In genomic region chr17:6306820-6307219, GRCh38 we compare ENCODE assay signal across 15 cellular contexts.
DNase-seq lines count a peak whose midpoint lies in the region; ATAC-seq and TF ChIP-seq lines count a peak whose summit lies in the region.
"Had no signal": no experiment of that assay in that cellular context is flagged by ENCODE, and none has a peak within 500 bp of the region (broad histone marks: within the 10 kb centered on the region; RNA-seq: fewer than 3 reads in every experiment).

No MANE protein-coding gene starts in this region.

- H3K9me3 ChIP-seq in HEK293 (ENCODE audit: control insufficient read depth, insufficient read depth, low read depth, low read length) (no peaks in the 10 kb centered on the region), body of pancreas (no peaks in the 10 kb centered on the region)
- H3K9me3 ChIP-seq: A549, BE2C, Caco-2 had no signal

- no peak overlapping the region for H3K4me3 ChIP-seq in HEK293 (ENCODE audit: low read depth, low read length)
- no peak overlapping the region for H3K4me3 ChIP-seq in body of pancreas
- H3K4me3 ChIP-seq: A549, GM23248 had no signal

- DNase-seq in NCI-H748 treated with DMSO at 0.1 percent for 48 hours (lab: John Stamatoyannopoulos, UW) (peak; percentile 27), mesenteric fat pad (ENCODE audit: low spot score) (peak; percentile 53), A172 (ENCODE audit: low spot score) (no peak), body of pancreas (no peak), epidermal melanocyte (ENCODE audit: insufficient read length, low spot score) (no peak)
- no peak for DNase-seq in activated T-cell treated with anti-CD3 and anti-CD28 coated beads, Interleukin-2, amount 50 U/mL, for 24 hours
- DNase-seq: BE2C; Caco-2; CD4-positive, alpha-beta memory T cell; DMS53; GM23248 had no signal

- no peaks in the 10 kb centered on the region for H3K4me1 ChIP-seq in HEK293 (ENCODE audit: control insufficient read depth, insufficient read depth, low read length)
- no peaks in the 10 kb centered on the region for H3K4me1 ChIP-seq in body of pancreas
- H3K4me1 ChIP-seq: A549, BE2C, Caco-2 had no signal

- TF ChIP-seq POLR2A in body of pancreas (IDR thresholded peaks at IDR 0.05): no peak

- H3K27ac Mint-ChIP-seq in activated T-cell treated with anti-CD3 and anti-CD28 coated beads, Interleukin-2, amount 50 U/mL, for 24 hours: no peak overlapping the region

- intact Hi-C loops in body of pancreas (cut with DNase I): no loop called here

- no peaks in the 10 kb centered on the region for H3K36me3 Mint-ChIP-seq in activated T-cell treated with anti-CD3 and anti-CD28 coated beads, Interleukin-2, amount 50 U/mL, for 24 hours (ENCODE audit: low read depth)
- H3K36me3 Mint-ChIP-seq: CD4-positive, alpha-beta memory T cell had no signal

- H3K4me3 Mint-ChIP-seq in activated T-cell treated with anti-CD3 and anti-CD28 coated beads, Interleukin-2, amount 50 U/mL, for 24 hours: no peak overlapping the region
- H3K4me3 Mint-ChIP-seq: CD4-positive, alpha-beta memory T cell had no signal

- CTCF ChIA-PET in HEK293 (lab: Yijun Ruan, JAX): no interaction called here

- 11 to 13% methylated on average over 4 of the region's 4 CpGs for WGBS in body of pancreas, 2 donors

- no peak for ATAC-seq in body of pancreas
- ATAC-seq: A549, HCT116 had no signal

- peaks cover 66% of the 10 kb centered on the region for H3K27me3 Mint-ChIP-seq in activated T-cell treated with anti-CD3 and anti-CD28 coated beads, Interleukin-2, amount 50 U/mL, for 24 hours

- TF ChIP-seq CTCF in HEK293 (tag by site-specific recombination; IDR thresholded peaks at IDR 0.05): no peak
- no peak for TF ChIP-seq CTCF in body of pancreas (IDR thresholded peaks at IDR 0.05)

- POLR2A ChIA-PET in HEK293 (lab: Yijun Ruan, JAX): no interaction called here

- H3K9me3 Mint-ChIP-seq in activated T-cell treated with anti-CD3 and anti-CD28 coated beads, Interleukin-2, amount 50 U/mL, for 24 hours: no peaks in the 10 kb centered on the region

- H3K27me3 ChIP-seq in body of pancreas: no peaks in the 10 kb centered on the region
- H3K27me3 ChIP-seq: BE2C had no signal

- H3K36me3 ChIP-seq in HEK293 (ENCODE audit: control insufficient read depth in 2 of 2, insufficient read depth in 1 of 2, low read length in 2 of 2) (no peaks in the 10 kb centered on the region), body of pancreas (replicated peaks in 1 of 2; ENCODE audit: insufficient read depth in 1 of 2, low read depth in 2 of 2) (no peaks in the 10 kb centered on the region)
- H3K36me3 ChIP-seq: BE2C had no signal

- no peak overlapping the region for H3K27ac ChIP-seq in HEK293 (ENCODE audit: extremely low read depth, low read depth, low read length)
- no peak overlapping the region for H3K27ac ChIP-seq in body of pancreas
- H3K27ac ChIP-seq: A549, C4-2B, GM23248 had no signal

- H3K4me1 Mint-ChIP-seq in activated T-cell treated with anti-CD3 and anti-CD28 coated beads, Interleukin-2, amount 50 U/mL, for 24 hours (ENCODE audit: low read depth): no peaks in the 10 kb centered on the region
- H3K4me1 Mint-ChIP-seq: CD4-positive, alpha-beta memory T cell had no signal

TF ChIP-seq in HEK293, 187 proteins besides CTCF, POLR2A, EP300 and RAD21:
- TF ChIP-seq SP2 (tag by site-specific recombination; IDR thresholded peaks at IDR 0.05) (peak; percentile 41), ATF2 (tag by site-specific recombination; IDR thresholded peaks at IDR 0.05; ENCODE audit: low read depth) (no peak), ZFHX2 (tag by site-specific recombination; conservative IDR thresholded peaks at IDR 0.05) (0 out of 2 replicates have a peak, but pooled peaks have one; percentile 10)

Comparison
In these comparisons a context has a peak if more than half of its experiments do, and no peak if none do; other contexts are left out.
1. DNase-seq: peak in NCI-H748 treated with DMSO at 0.1 percent for 48 hours (single experiment) and mesenteric fat pad (single experiment); none in A172 (single experiment), activated T-cell treated with anti-CD3 and anti-CD28 coated beads, Interleukin-2, amount 50 U/mL, for 24 hours (single experiment), body of pancreas (0 of 4) and epidermal melanocyte (single experiment).